8 cellular contexts compared by ENCODE assay signal in genomic region chr5:57692582-57693487, GRCh38.
DNase-seq lines count a peak whose midpoint lies in the region; ATAC-seq and TF ChIP-seq lines count a peak whose summit lies in the region.

No MANE protein-coding gene starts in this region.

- intact Hi-C loops in tibial artery (cut with DNase I; ENCODE audit: low total_unique reads): no loop called here

- H3K4me3 ChIP-seq in AG04449 (ENCODE audit: low read depth, low read length) (no peak overlapping the region), epithelial cell of esophagus (ENCODE audit: low read length) (no peak overlapping the region), mesenchymal stem cell (ENCODE audit: insufficient read depth in 1 of 2, low read depth in 1 of 2, low read length in 2 of 2) (peak overlapping the region in 1 of 2 experiments; percentile 43), tibial artery (no peak overlapping the region)

- H2AK5ac ChIP-seq in mesenchymal stem cell (ENCODE audit: low read length, severe bottlenecking): peak overlapping the region; percentile 16

- no peak overlapping the region for H2BK15ac ChIP-seq in mesenchymal stem cell (ENCODE audit: low read depth, poor library complexity, severe bottlenecking)

- no peaks in the 10 kb centered on the region for H3K79me1 ChIP-seq in mesenchymal stem cell (replicated peaks; ENCODE audit: low read length, poor library complexity, severe bottlenecking)

- no peak overlapping the region for H2AFZ ChIP-seq in mesenchymal stem cell (ENCODE audit: low read depth, low read length)

- H3K23ac ChIP-seq in mesenchymal stem cell (ENCODE audit: low read length in 2 of 2): no peak overlapping the region

- DNase-seq in AG04449 (ENCODE audit: low read depth, low spot score) (peak; percentile 73), RPMI7951 (ENCODE audit: low read depth) (peak; percentile 97), epithelial cell of esophagus (ENCODE audit: low read depth) (peak; percentile 91), mesenchymal stem cell (peak; percentile 93), tibial artery (peak; percentile 82 to 91), NCI-H1436 (lab: John Stamatoyannopoulos, UW) (no peak)

- WGBS in mesenchymal stem cell: 29% methylated on average over 4 of the region's 6 CpGs

- H2BK5ac ChIP-seq in mesenchymal stem cell (ENCODE audit: low read depth, low read length, poor library complexity, severe bottlenecking): no peak overlapping the region

- TF ChIP-seq CTCF in AG04449 (IDR thresholded peaks at IDR 0.05; ENCODE audit: insufficient read depth, low read length, missing control alignments): no peak
- TF ChIP-seq CTCF in epithelial cell of esophagus (IDR thresholded peaks at IDR 0.05; ENCODE audit: insufficient read depth, low read depth, low read length, missing control alignments): no peak
- TF ChIP-seq CTCF in tibial artery (IDR thresholded peaks at IDR 0.05): no peak

- POLR2A ChIA-PET in AG04449 (lab: Yijun Ruan, JAX): no interaction called here

- H3K4me2 ChIP-seq in mesenchymal stem cell (ENCODE audit: low read length, poor library complexity, severe bottlenecking): no peak overlapping the region

- H3K36me3 ChIP-seq in mesenchymal stem cell (ENCODE audit: control insufficient read depth in 1 of 2, insufficient read depth in 2 of 2, low read depth in 1 of 2, low read length in 2 of 2) (no peaks in the 10 kb centered on the region), tibial artery (no peaks in the 10 kb centered on the region)

- CTCF ChIA-PET in AG04449 (lab: Yijun Ruan, JAX): interaction anchor here (1.5 kb wide), 1 partner anchor 394 kb away, joined by 3 read pairs; no protein-coding TSS in a partner anchor

- ATAC-seq in GM21825 (IDR thresholded peaks at IDR 0.05; ENCODE audit: unreplicated experiment) (peak; percentile 79), HG03571 (IDR thresholded peaks at IDR 0.05; ENCODE audit: unreplicated experiment) (no peak)

- peak overlapping the region; percentile 2 to 59 for H2BK12ac ChIP-seq in mesenchymal stem cell (ENCODE audit: low read length in 2 of 2)

- H3K4ac ChIP-seq in mesenchymal stem cell (ENCODE audit: low read depth in 1 of 2, low read length in 2 of 2): peak overlapping the region in 1 of 2 experiments; percentile 1

- H3K27ac ChIP-seq in mesenchymal stem cell (ENCODE audit: low read length, poor library complexity, severe bottlenecking) (peak overlapping the region; percentile 45), tibial artery (peak overlapping the region; percentile 62 to 65)

- H3K9me3 ChIP-seq in mesenchymal stem cell (ENCODE audit: control insufficient read depth, low read length) (no peaks in the 10 kb centered on the region), tibial artery (no peaks in the 10 kb centered on the region)

- H4K91ac ChIP-seq in mesenchymal stem cell (ENCODE audit: low read length): no peak overlapping the region

- peak overlapping the region; percentile 42 for H3K9ac ChIP-seq in mesenchymal stem cell (ENCODE audit: low read length)

- H2BK120ac ChIP-seq in mesenchymal stem cell (ENCODE audit: low read depth, low read length): no peak overlapping the region

- H4K8ac ChIP-seq in mesenchymal stem cell (ENCODE audit: low read length): no peak overlapping the region

- no peak overlapping the region for H3K18ac ChIP-seq in mesenchymal stem cell (ENCODE audit: low read depth in 1 of 2, low read length in 2 of 2)

- no peaks in the 10 kb centered on the region for H3K27me3 ChIP-seq in mesenchymal stem cell (ENCODE audit: control insufficient read depth in 1 of 2, insufficient read depth in 1 of 2, low read length in 2 of 2)
- H3K27me3 ChIP-seq in tibial artery: no peaks in the 10 kb centered on the region

- H3K4me1 ChIP-seq in mesenchymal stem cell (ENCODE audit: control insufficient read depth, insufficient read depth, low read depth, low read length) (peaks cover 2% of the 10 kb centered on the region), tibial artery (peaks cover 0 to 45% (median 19%) of the 10 kb centered on the region in 4 donors)

- no peak overlapping the region for H3K14ac ChIP-seq in mesenchymal stem cell (ENCODE audit: low read length in 2 of 2)
